ENCODE assay signal across 14 cellular contexts in the genomic region with DNA sequence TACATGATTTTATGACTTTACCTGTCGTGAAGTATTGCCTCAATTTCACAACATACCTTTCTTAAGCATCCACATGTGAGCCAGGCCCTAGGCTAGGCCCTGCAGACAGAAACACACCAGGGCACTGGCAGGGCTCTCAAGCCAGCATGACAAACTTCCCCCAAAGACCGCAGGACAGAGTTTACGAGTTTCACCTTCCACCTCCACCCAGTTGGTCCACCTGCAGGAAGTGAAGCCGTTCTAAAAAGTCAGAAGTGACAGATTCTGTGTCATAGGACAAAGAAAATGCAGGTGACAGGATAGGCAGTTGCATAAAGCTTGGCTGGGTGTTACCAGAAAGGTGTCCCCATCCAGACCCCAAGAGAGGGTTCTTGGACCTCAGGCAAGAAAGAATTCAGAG. TPM values are rescaled to one million over a fixed set of nuclear protein-coding genes. Genes with fewer than 3 reads are reported as not detected.
DNase-seq lines count a peak whose midpoint lies in the region; ATAC-seq, FAIRE-seq and TF ChIP-seq lines count a peak whose summit lies in the region.
"Had no signal": no experiment of that assay in that cellular context is flagged by ENCODE, and none has a peak within 500 bp of the region (broad histone marks: within the 10 kb centered on the region; RNA-seq: fewer than 3 reads in every experiment).

No MANE protein-coding gene starts in this region.

- DNase-seq in GM12891 (ENCODE audit: insufficient read length, low spot score) (peak; percentile 29), AG20443 (ENCODE audit: low spot score) (no peak), HFFc6 (no peak), A673 (ENCODE audit: low spot score) (no peak)
- no peak for DNase-seq in central memory CD8-positive, alpha-beta T cell (ENCODE audit: low spot score in 2 of 2)
- no peak for DNase-seq in naive thymus-derived CD8-positive, alpha-beta T cell
- DNase-seq: DMS 273 treated with DMSO at 0.1 percent for 48 hours, NCI-H1048, nucleus accumbens had no signal

- no peaks in the 10 kb centered on the region for H3K4me1 ChIP-seq in A673 (ENCODE audit: insufficient read depth, low read length, poor library complexity, severe bottlenecking)

- peak overlapping the region; percentile 67 for H3K27ac Mint-ChIP-seq in central memory CD8-positive, alpha-beta T cell (ENCODE audit: low read depth)
- H3K27ac Mint-ChIP-seq in HFFc6, result no peak overlapping the region
- H3K27ac Mint-ChIP-seq in naive thymus-derived CD8-positive, alpha-beta T cell, result peak overlapping the region in 4 of 10 donors; percentile 10 to 52 (median 19)
- H3K27ac Mint-ChIP-seq: dendritic cell treated with granulocyte-macrophage colony-stimulating factor and Interleukin-4, amounts not matched to agents 40 ng/mL and 50 ng/mL, for 4 days had no signal

- no peak for TF ChIP-seq CTCF in HFFc6 (IDR thresholded peaks at IDR 0.05)
- TF ChIP-seq CTCF in A673 (conservative IDR thresholded peaks at IDR 0.05; ENCODE audit: low read depth, low read length), result no peak

- H3K4me3 Mint-ChIP-seq in central memory CD8-positive, alpha-beta T cell, result peak overlapping the region; percentile 40
- H3K4me3 Mint-ChIP-seq in HFFc6, result no peak overlapping the region
- H3K4me3 Mint-ChIP-seq in naive thymus-derived CD8-positive, alpha-beta T cell, result peak overlapping the region in 2 of 10 donors; percentile 23 to 55
- H3K4me3 Mint-ChIP-seq: dendritic cell treated with granulocyte-macrophage colony-stimulating factor and Interleukin-4, amounts not matched to agents 40 ng/mL and 50 ng/mL, for 4 days had no signal

- no peaks in the 10 kb centered on the region for H3K36me3 Mint-ChIP-seq in central memory CD8-positive, alpha-beta T cell (ENCODE audit: insufficient read depth)
- no peaks in the 10 kb centered on the region for H3K36me3 Mint-ChIP-seq in HFFc6 (ENCODE audit: low read depth)
- H3K36me3 Mint-ChIP-seq in naive thymus-derived CD8-positive, alpha-beta T cell, result peaks cover 0 to 13% (median 4%) of the 10 kb centered on the region in 3 donors

- H3K9me3 Mint-ChIP-seq in central memory CD8-positive, alpha-beta T cell, result no peaks in the 10 kb centered on the region
- peaks cover 8% of the 10 kb centered on the region; the same call in 1 of the 2 replicates for H3K9me3 Mint-ChIP-seq in HFFc6
- peaks cover 0 to 11% (median 3%) of the 10 kb centered on the region in 9 donors for H3K9me3 Mint-ChIP-seq in naive thymus-derived CD8-positive, alpha-beta T cell
- H3K9me3 Mint-ChIP-seq: dendritic cell treated with granulocyte-macrophage colony-stimulating factor and Interleukin-4, amounts not matched to agents 40 ng/mL and 50 ng/mL, for 4 days had no signal

- no peak overlapping the region for H3K27ac ChIP-seq in A673 (ENCODE audit: low read depth, low read length, poor library complexity, severe bottlenecking)
- H3K27ac ChIP-seq: RWPE1 had no signal

- TF ChIP-seq POLR2A in GM12891 (IDR thresholded peaks at IDR 0.05; ENCODE audit: low read depth, low read length), result no peak

- ATAC-seq in GM19324 (IDR thresholded peaks at IDR 0.05; ENCODE audit: low FRiP score, unreplicated experiment), result peak; percentile 77
- peak; percentile 81 for ATAC-seq in HG03175 (IDR thresholded peaks at IDR 0.05; ENCODE audit: unreplicated experiment)
- peak; percentile 43 for ATAC-seq in central memory CD8-positive, alpha-beta T cell (replicated peaks; ENCODE audit: extremely low read depth, poor library complexity, severe bottlenecking)
- ATAC-seq in naive thymus-derived CD8-positive, alpha-beta T cell, result no peak

- H3K36me3 ChIP-seq in A673 (ENCODE audit: insufficient read depth, low read length, poor library complexity, severe bottlenecking), result no peaks in the 10 kb centered on the region

- no peaks in the 10 kb centered on the region for H3K27me3 ChIP-seq in A673 (replicated peaks; ENCODE audit: insufficient read depth, low read depth, low read length, poor library complexity)

- no peaks in the 10 kb centered on the region for H3K27me3 Mint-ChIP-seq in central memory CD8-positive, alpha-beta T cell
- no peaks in the 10 kb centered on the region for H3K27me3 Mint-ChIP-seq in HFFc6 (ENCODE audit: insufficient read depth)
- H3K27me3 Mint-ChIP-seq in naive thymus-derived CD8-positive, alpha-beta T cell, result peaks cover 0 to 4% (median 0%) of the 10 kb centered on the region in 5 donors

- CTCF ChIA-PET in A673 (lab: Charles Lee), result no interaction called here

- BruUV-seq in A673 (replicated peaks; lab: Mats Ljungman, UMichigan), result no TSS peak

- intact Hi-C loops in A673 (cut with micrococcal nuclease; ENCODE audit: unreplicated experiment), result no loop called here

- H3K4me3 ChIP-seq in A673 (ENCODE audit: low read depth, low read length, poor library complexity, severe bottlenecking), result no peak overlapping the region

- peaks cover 7% of the 10 kb centered on the region for H3K4me1 Mint-ChIP-seq in central memory CD8-positive, alpha-beta T cell
- H3K4me1 Mint-ChIP-seq in HFFc6 (ENCODE audit: low read depth), result peaks cover 25% of the 10 kb centered on the region
- peaks cover 0 to 9% (median 5%) of the 10 kb centered on the region in 4 donors for H3K4me1 Mint-ChIP-seq in naive thymus-derived CD8-positive, alpha-beta T cell

- POLR2A ChIA-PET in naive thymus-derived CD8-positive, alpha-beta T cell (lab: Charles Lee), result no interaction called here
- POLR2A ChIA-PET in A673 (lab: Charles Lee; ENCODE audit: low non-redundant PET), result no interaction called here

- no peaks in the 10 kb centered on the region for H3K9me3 ChIP-seq in A673 (ENCODE audit: low read depth, low read length, poor library complexity, severe bottlenecking)

- peak; percentile 94 for FAIRE-seq in GM12891 (lab: Jason Lieb, UNC)
- FAIRE-seq: H54 had no signal

TF ChIP-seq in GM12891, 5 proteins besides CTCF, POLR2A, EP300 and RAD21:
- no peak for TF ChIP-seq PAX5 (IDR thresholded peaks at IDR 0.05; ENCODE audit: insufficient read depth, low read length, severe bottlenecking)
- peak; percentile 30; the same call in 1 of the 2 replicates for TF ChIP-seq POU2F2 (IDR thresholded peaks at IDR 0.05; ENCODE audit: low read depth, low read length)

RNA-seq across cellular contexts. Expression of gene SIPA1L1, which starts 30.7 kb away (rescaled TPM):
- polyA plus RNA-seq in GM12891 (2012; ENCODE audit: low read depth, missing spikeins), result 39.8 TPM
- 100 to 1,000 TPM; 108 to 125 (median 124) TPM for total RNA-seq in HFFc6 (2021; fragmentation: NEBNext Ultra II Directional; extraction: Animal tissue kit (Norgen Biotek cat#: 25700))
- 10 to 100 TPM; 35.9 to 39.7 TPM for total RNA-seq in naive thymus-derived CD8-positive, alpha-beta T cell
- 10 to 100 TPM; 10.4 to 18.6 (median 11.7) TPM for polyA plus RNA-seq in naive thymus-derived CD8-positive, alpha-beta T cell
- total RNA-seq in A673 (2021), result 81.0 and 84.2 TPM in 2 replicates

Comparison
In these comparisons a context has a peak if more than half of its experiments do, and no peak if none do; other contexts are left out.
1. ATAC-seq: peak in GM19324 (single experiment), HG03175 (single experiment) and central memory CD8-positive, alpha-beta T cell (single experiment); none in naive thymus-derived CD8-positive, alpha-beta T cell (0 of 2).